Comparison of ENCODE assay signal across 23 cellular contexts in genomic region chr2:130720036-130720435, GRCh38. TPM values are rescaled to one million over a fixed set of nuclear protein-coding genes. Genes with fewer than 3 reads are reported as not detected.
DNase-seq lines count a peak whose midpoint lies in the region; ATAC-seq and TF ChIP-seq lines count a peak whose summit lies in the region.
"Had no signal": no experiment of that assay in that cellular context is flagged by ENCODE, and none has a peak within 500 bp of the region (broad histone marks: within the 10 kb centered on the region; RNA-seq: fewer than 3 reads in every experiment).

No MANE protein-coding gene starts in this region.

- no peak for TF ChIP-seq RAD21 in Ishikawa (IDR thresholded peaks at IDR 0.05; ENCODE audit: low read depth)

- CTCF ChIA-PET in RWPE1 (lab: Yijun Ruan, JAX): no interaction called here

- POLR2A ChIA-PET in RWPE1 (lab: Yijun Ruan, JAX; ENCODE audit: low non-redundant PET): no interaction called here

- no peak overlapping the region for H3K4me3 Mint-ChIP-seq in neural crest cell
- H3K4me3 Mint-ChIP-seq: CD4-positive, alpha-beta T cell had no signal

- no peak overlapping the region for H3K27ac ChIP-seq in RWPE1
- H3K27ac ChIP-seq: A549; BLaER1 treated with 17β-estradiol and CSF1 and Interleukin-3, amounts not matched to agents 10 nM and 100 nM had no signal

- H3K9me3 Mint-ChIP-seq in neural crest cell: peaks cover 7% of the 10 kb centered on the region
- H3K9me3 Mint-ChIP-seq: CD4-positive, alpha-beta T cell had no signal

- H3K4me3 ChIP-seq in epithelial cell of esophagus (ENCODE audit: low read length): no peak overlapping the region
- H3K4me3 ChIP-seq: A549; BLaER1 treated with 17β-estradiol and CSF1 and Interleukin-3, amounts not matched to agents 10 nM and 100 nM; GM12878 had no signal

- no peaks in the 10 kb centered on the region for H3K36me3 Mint-ChIP-seq in neural crest cell (ENCODE audit: low read depth)

- no peak for ATAC-seq in GM19467 (IDR thresholded peaks at IDR 0.05; ENCODE audit: unreplicated experiment)
- no peak for ATAC-seq in GM21390 (IDR thresholded peaks at IDR 0.05; ENCODE audit: unreplicated experiment)
- ATAC-seq: A549, GM12878 had no signal

- peaks cover 8% of the 10 kb centered on the region for H3K27me3 Mint-ChIP-seq in neural crest cell (ENCODE audit: low read depth)

- TF ChIP-seq CTCF in RWPE1 (conservative IDR thresholded peaks at IDR 0.05; ENCODE audit: low read depth) (no peak), epithelial cell of esophagus (IDR thresholded peaks at IDR 0.05; ENCODE audit: insufficient read depth, low read depth, low read length, missing control alignments) (no peak), neural crest cell (conservative IDR thresholded peaks at IDR 0.05) (no peak)

- DNase-seq in RWPE1 (ENCODE audit: low spot score) (peak; percentile 40), epithelial cell of esophagus (ENCODE audit: low read depth) (peak; percentile 50), neural crest cell (ENCODE audit: low read depth, low spot score) (no peak), HuH-7.5 (ENCODE audit: low spot score) (no peak)
- DNase-seq: AML-193; CD4-positive, alpha-beta T cell; EL; GDM1; IMR-90; NCI-H1417 treated with DMSO at 0.1 percent for 48 hours; NCI-H187 treated with DMSO at 0.1 percent for 48 hours; NCI-H446 treated with DMSO at 0.1 percent for 48 hours; NCI-H526; RPMI8226; SHP77 treated with DMSO at 0.1 percent for 48 hours had no signal

- H3K27ac Mint-ChIP-seq in neural crest cell (ENCODE audit: unreplicated experiment): peak overlapping the region; percentile 50
- H3K27ac Mint-ChIP-seq: CD4-positive, alpha-beta T cell had no signal

- no peak for TF ChIP-seq EP300 in Ishikawa (IDR thresholded peaks at IDR 0.05; ENCODE audit: borderline replicate concordance)

- no peaks in the 10 kb centered on the region for H3K4me1 Mint-ChIP-seq in neural crest cell

TF ChIP-seq in Ishikawa, 13 proteins besides CTCF, POLR2A, EP300 and RAD21:
- TF ChIP-seq FOXM1 (IDR thresholded peaks at IDR 0.05; ENCODE audit: borderline replicate concordance, low read depth) (no peak), EGR1 (IDR thresholded peaks at IDR 0.05) (peak; percentile 71), TEAD4 (IDR thresholded peaks at IDR 0.05) (no peak), MAX (IDR thresholded peaks at IDR 0.05) (no peak), CREB1 (IDR thresholded peaks at IDR 0.05; ENCODE audit: low read depth) (no peak), TCF12 (IDR thresholded peaks at IDR 0.05; ENCODE audit: low read depth) (no peak), NFIC (IDR thresholded peaks at IDR 0.05) (no peak), YY1 (IDR thresholded peaks at IDR 0.05; ENCODE audit: low read depth) (no peak)
TF ChIP-seq in Ishikawa: peak in this region for 1.

RNA-seq across cellular contexts. Expression of gene GPR148, which starts 8.8 kb away (rescaled TPM):
- not detected in 2 replicates for total RNA-seq in neural crest cell
- total RNA-seq: CD4-positive, alpha-beta T cell; GM12878; H4; IMR-90; T-helper 1 cell treated with Interleukin-12 subunit alpha and Interleukin-12 subunit beta and Interleukin-4 antibody, amounts not matched to agents 30 ng/mL and 1 ng/mL, for 36 hours had no signal

RNA-seq across cellular contexts. Expression of gene AMER3, which starts 35.3 kb away (rescaled TPM):
- 1.3 and 1.4 TPM in 2 replicates for total RNA-seq in neural crest cell
- total RNA-seq: CD4-positive, alpha-beta T cell; GM12878; H4; IMR-90; T-helper 1 cell treated with Interleukin-12 subunit alpha and Interleukin-12 subunit beta and Interleukin-4 antibody, amounts not matched to agents 30 ng/mL and 1 ng/mL, for 36 hours had no signal

Comparison
In these comparisons a context has a peak if more than half of its experiments do, and no peak if none do; other contexts are left out.
1. DNase-seq: peak in RWPE1 (single experiment) and epithelial cell of esophagus (single experiment); none in neural crest cell (single experiment) and HuH-7.5 (single experiment).